In the genomic region with DNA sequence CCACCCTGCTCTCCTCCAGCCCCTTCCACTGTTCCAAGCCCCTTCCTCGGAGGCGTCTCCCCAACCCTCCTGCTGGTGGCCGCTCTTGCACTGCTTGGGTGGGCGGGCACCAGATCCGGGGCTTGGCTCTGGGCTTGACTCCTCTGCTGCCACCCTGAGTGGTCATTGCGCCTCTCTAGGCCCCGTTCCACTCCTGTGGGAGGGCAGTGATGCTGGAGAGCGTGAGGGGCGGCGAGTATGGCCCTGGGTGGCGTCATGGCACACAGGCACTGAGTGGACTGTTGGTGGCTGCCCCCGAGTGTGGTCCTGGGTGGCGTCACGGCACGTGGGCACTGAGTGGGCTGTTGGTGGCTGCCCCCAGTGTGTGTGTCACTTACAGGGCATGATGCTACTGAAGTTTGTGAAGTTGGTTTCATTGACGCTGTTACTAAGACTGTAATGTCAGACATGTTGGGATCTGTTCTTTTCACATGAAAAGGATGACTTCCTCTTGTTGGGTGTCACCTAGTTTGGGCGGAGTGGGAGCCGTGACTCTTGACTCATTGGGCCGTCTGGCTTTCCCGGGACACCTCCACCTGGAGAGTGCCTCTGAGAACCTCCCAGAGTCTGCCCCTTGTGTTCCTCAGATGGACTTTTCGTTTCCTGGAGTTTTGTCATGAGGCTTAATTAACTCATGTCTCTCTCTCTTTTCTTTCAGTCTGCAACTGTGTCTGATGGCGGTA, we compare ENCODE assay signal across 11 cellular contexts. TPM values are rescaled to one million over a fixed set of nuclear protein-coding genes. Genes with fewer than 3 reads are reported as not detected.
DNase-seq lines count a peak whose midpoint lies in the region; ATAC-seq, FAIRE-seq and TF ChIP-seq lines count a peak whose summit lies in the region.
"Had no signal": no experiment of that assay in that cellular context is flagged by ENCODE, and none has a peak within 500 bp of the region (broad histone marks: within the 10 kb centered on the region; RNA-seq: fewer than 3 reads in every experiment).

No MANE protein-coding gene starts in this region.

- TF ChIP-seq CTCF in GM23338 (conservative IDR thresholded peaks at IDR 0.05; ENCODE audit: low read depth in 2 of 2) (no peak), astrocyte (IDR thresholded peaks at IDR 0.05; ENCODE audit: insufficient read depth, low read depth, low read length) (no peak)

- H3K9ac ChIP-seq in astrocyte (ENCODE audit: low read length): no peak overlapping the region

- H4K20me1 ChIP-seq in GM23338 (replicated peaks; ENCODE audit: insufficient read depth) (no peaks in the 10 kb centered on the region), astrocyte (ENCODE audit: insufficient read depth, low read length) (no peaks in the 10 kb centered on the region)

- H3K36me3 ChIP-seq in GM23338 (ENCODE audit: insufficient read depth): no peaks in the 10 kb centered on the region; the same call in 1 of the 2 replicates
- no peaks in the 10 kb centered on the region for H3K36me3 ChIP-seq in astrocyte (ENCODE audit: insufficient read depth, low read length)
- H3K36me3 ChIP-seq: cardiac muscle cell had no signal

- H3K79me2 ChIP-seq in GM23338 (replicated peaks; ENCODE audit: insufficient read depth): no peaks in the 10 kb centered on the region
- H3K79me2 ChIP-seq in astrocyte (ENCODE audit: insufficient read depth, low read length): peaks cover 14% of the 10 kb centered on the region

- H3K9me3 Mint-ChIP-seq in GM23338 (peaks cover 14% of the 10 kb centered on the region), astrocyte (ENCODE audit: unreplicated experiment) (peaks cover 9% of the 10 kb centered on the region)
- H3K9me3 Mint-ChIP-seq in stimulated activated effector memory CD8-positive, alpha-beta T cell treated with anti-CD3 and anti-CD28 coated beads, Interleukin-12 subunit alpha, Interleukin-12 subunit beta, amount 100 ng/mL, for 72 hours: peaks cover 2% of the 10 kb centered on the region

- H3K4me3 Mint-ChIP-seq in GM23338: no peak overlapping the region; the same call in 2 of the 3 replicates
- no peak overlapping the region for H3K4me3 Mint-ChIP-seq in astrocyte (ENCODE audit: unreplicated experiment)
- H3K4me3 Mint-ChIP-seq in stimulated activated effector memory CD8-positive, alpha-beta T cell treated with anti-CD3 and anti-CD28 coated beads, Interleukin-12 subunit alpha, Interleukin-12 subunit beta, amount 100 ng/mL, for 72 hours: no peak overlapping the region
- H3K4me3 Mint-ChIP-seq: CD8-positive, alpha-beta memory T cell had no signal

- H3K36me3 Mint-ChIP-seq in GM23338 (ENCODE audit: low read depth) (peaks cover 10% of the 10 kb centered on the region), astrocyte (ENCODE audit: low read depth, unreplicated experiment) (peaks cover 9% of the 10 kb centered on the region)
- H3K36me3 Mint-ChIP-seq in stimulated activated effector memory CD8-positive, alpha-beta T cell treated with anti-CD3 and anti-CD28 coated beads, Interleukin-12 subunit alpha, Interleukin-12 subunit beta, amount 100 ng/mL, for 72 hours: no peaks in the 10 kb centered on the region

- H3K4me2 ChIP-seq in GM23338: no peak overlapping the region
- H3K4me2 ChIP-seq in astrocyte (ENCODE audit: low read length): no peak overlapping the region

- H2AFZ ChIP-seq in GM23338 (no peak overlapping the region), astrocyte (ENCODE audit: low read depth, low read length) (no peak overlapping the region)

- H3K4me1 ChIP-seq in GM23338 (ENCODE audit: insufficient read depth) (peaks cover 36% of the 10 kb centered on the region), astrocyte (ENCODE audit: insufficient read depth, low read length) (peaks cover 43% of the 10 kb centered on the region)

- FAIRE-seq in astrocyte (lab: Jason Lieb, UNC): no peak

- H3K4me1 Mint-ChIP-seq in GM23338 (peaks cover 54% of the 10 kb centered on the region), astrocyte (ENCODE audit: low read depth, unreplicated experiment) (peaks cover 35% of the 10 kb centered on the region)
- peaks cover 10% of the 10 kb centered on the region for H3K4me1 Mint-ChIP-seq in stimulated activated effector memory CD8-positive, alpha-beta T cell treated with anti-CD3 and anti-CD28 coated beads, Interleukin-12 subunit alpha, Interleukin-12 subunit beta, amount 100 ng/mL, for 72 hours

- H3K9me2 ChIP-seq in GM23338 (ENCODE audit: insufficient read depth): no peaks in the 10 kb centered on the region

- H3K27me3 Mint-ChIP-seq in GM23338 (ENCODE audit: insufficient read depth, low read depth, poor library complexity): peaks cover 14% of the 10 kb centered on the region
- no peaks in the 10 kb centered on the region for H3K27me3 Mint-ChIP-seq in astrocyte (ENCODE audit: low read depth, unreplicated experiment)

- H3K27ac Mint-ChIP-seq in GM23338 (no peak overlapping the region), astrocyte (ENCODE audit: unreplicated experiment) (peak overlapping the region; percentile 62)
- H3K27ac Mint-ChIP-seq in stimulated activated effector memory CD8-positive, alpha-beta T cell treated with anti-CD3 and anti-CD28 coated beads, Interleukin-12 subunit alpha, Interleukin-12 subunit beta, amount 100 ng/mL, for 72 hours: peak overlapping the region; percentile 23

- H3K27me3 ChIP-seq in GM23338 (ENCODE audit: insufficient read depth) (no peaks in the 10 kb centered on the region), astrocyte (ENCODE audit: insufficient read depth, low read length) (no peaks in the 10 kb centered on the region), layer of hippocampus (ENCODE audit: control insufficient read depth, insufficient read depth, low read length) (no peaks in the 10 kb centered on the region)
- H3K27me3 ChIP-seq: cardiac muscle cell had no signal

- ATAC-seq in GM23338 (no peak), HG02981 (IDR thresholded peaks at IDR 0.05; ENCODE audit: unreplicated experiment) (no peak), HG03354 (IDR thresholded peaks at IDR 0.05; ENCODE audit: poor library complexity, severe bottlenecking, unreplicated experiment) (no peak)
- no peak for ATAC-seq in stimulated activated effector memory CD8-positive, alpha-beta T cell treated with anti-CD3 and anti-CD28 coated beads, Interleukin-12 subunit alpha, Interleukin-12 subunit beta, amount 100 ng/mL, for 72 hours

- H3K4me3 ChIP-seq in GM23338 (no peak overlapping the region), astrocyte (ENCODE audit: insufficient read depth, low read depth, low read length) (no peak overlapping the region)
- H3K4me3 ChIP-seq: cardiac muscle cell had no signal

- DNase-seq in GM23338 (ENCODE audit: low spot score): no peak
- DNase-seq in astrocyte (ENCODE audit: low read depth): no peak
- no peak for DNase-seq in stimulated activated effector memory CD8-positive, alpha-beta T cell treated with anti-CD3 and anti-CD28 coated beads, Interleukin-12 subunit alpha, Interleukin-12 subunit beta, amount 100 ng/mL, for 72 hours (ENCODE audit: low spot score in 2 of 2)
- no peak for DNase-seq in NCI-H446 treated with DMSO at 0.1 percent for 48 hours (lab: John Stamatoyannopoulos, UW)
- DNase-seq in NCI-H146 (lab: John Stamatoyannopoulos, UW): no peak
- DNase-seq: CD8-positive, alpha-beta memory T cell; NCI-H510A had no signal

- no peaks in the 10 kb centered on the region for H3F3A ChIP-seq in GM23338 (replicated peaks; ENCODE audit: low read depth)

- H3K27ac ChIP-seq in GM23338 (ENCODE audit: low read depth) (0 out of 2 replicates have a peak overlapping the region, but pooled peaks have one; percentile 9), astrocyte (ENCODE audit: low read depth, low read length) (no peak overlapping the region), layer of hippocampus (ENCODE audit: low read depth, low read length) (peak overlapping the region; percentile 80)
- H3K27ac ChIP-seq: cardiac muscle cell had no signal

- H3K9me3 ChIP-seq in astrocyte (ENCODE audit: insufficient read depth, low read depth, low read length): no peaks in the 10 kb centered on the region

TF ChIP-seq in GM23338, 12 proteins besides CTCF, POLR2A, EP300 and RAD21:
- no peak for TF ChIP-seq STAT1 (IDR thresholded peaks at IDR 0.05; ENCODE audit: unreplicated experiment)
- no peak for TF ChIP-seq ZNF114 (CRISPR knock-in tag; IDR thresholded peaks at IDR 0.05)
- TF ChIP-seq, protein P1, sequence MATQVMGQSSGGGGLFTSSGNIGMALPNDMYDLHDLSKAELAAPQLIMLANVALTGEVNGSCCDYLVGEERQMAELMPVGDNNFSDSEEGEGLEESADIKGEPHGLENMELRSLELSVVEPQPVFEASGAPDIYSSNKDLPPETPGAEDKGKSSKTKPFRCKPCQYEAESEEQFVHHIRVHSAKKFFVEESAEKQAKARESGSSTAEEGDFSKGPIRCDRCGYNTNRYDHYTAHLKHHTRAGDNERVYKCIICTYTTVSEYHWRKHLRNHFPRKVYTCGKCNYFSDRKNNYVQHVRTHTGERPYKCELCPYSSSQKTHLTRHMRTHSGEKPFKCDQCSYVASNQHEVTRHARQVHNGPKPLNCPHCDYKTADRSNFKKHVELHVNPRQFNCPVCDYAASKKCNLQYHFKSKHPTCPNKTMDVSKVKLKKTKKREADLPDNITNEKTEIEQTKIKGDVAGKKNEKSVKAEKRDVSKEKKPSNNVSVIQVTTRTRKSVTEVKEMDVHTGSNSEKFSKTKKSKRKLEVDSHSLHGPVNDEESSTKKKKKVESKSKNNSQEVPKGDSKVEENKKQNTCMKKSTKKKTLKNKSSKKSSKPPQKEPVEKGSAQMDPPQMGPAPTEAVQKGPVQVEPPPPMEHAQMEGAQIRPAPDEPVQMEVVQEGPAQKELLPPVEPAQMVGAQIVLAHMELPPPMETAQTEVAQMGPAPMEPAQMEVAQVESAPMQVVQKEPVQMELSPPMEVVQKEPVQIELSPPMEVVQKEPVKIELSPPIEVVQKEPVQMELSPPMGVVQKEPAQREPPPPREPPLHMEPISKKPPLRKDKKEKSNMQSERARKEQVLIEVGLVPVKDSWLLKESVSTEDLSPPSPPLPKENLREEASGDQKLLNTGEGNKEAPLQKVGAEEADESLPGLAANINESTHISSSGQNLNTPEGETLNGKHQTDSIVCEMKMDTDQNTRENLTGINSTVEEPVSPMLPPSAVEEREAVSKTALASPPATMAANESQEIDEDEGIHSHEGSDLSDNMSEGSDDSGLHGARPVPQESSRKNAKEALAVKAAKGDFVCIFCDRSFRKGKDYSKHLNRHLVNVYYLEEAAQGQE (IDR thresholded peaks at IDR 0.05; ENCODE audit: unreplicated experiment): no peak
- TF ChIP-seq EZH2 (IDR thresholded peaks at IDR 0.05; ENCODE audit: low read depth, unreplicated experiment): no peak
- TF ChIP-seq POLR2AphosphoS5 (IDR thresholded peaks at IDR 0.05; ENCODE audit: low read depth): no peak
- no peak for TF ChIP-seq JUNB (IDR thresholded peaks at IDR 0.05; ENCODE audit: unreplicated experiment)
- TF ChIP-seq CREB1 (CRISPR knock-in tag; IDR thresholded peaks at IDR 0.05; ENCODE audit: low read depth): no peak
- TF ChIP-seq ZNF331 (CRISPR knock-in tag; IDR thresholded peaks at IDR 0.05; ENCODE audit: low read depth): no peak

RNA-seq across cellular contexts. Expression of a gene that starts 55.9 kb away (rescaled TPM):
- 0.94 TPM in 1 of 2 replicates, not detected in the other for total RNA-seq in GM23338 (2014; rRNA removed; shearing (Covaris generic))
- not detected in 2 replicates for polyA plus RNA-seq in GM23338 (2016; fragmentation: Nextera tagmentation; extraction: Ambion mirVana)
- 0.38 and 0.52 TPM in 2 replicates for total RNA-seq in astrocyte
- total RNA-seq: CD8-positive, alpha-beta memory T cell had no signal
- polyA plus RNA-seq: CD8-positive, alpha-beta memory T cell had no signal
